ENCODE assay signal across 17 cellular contexts in the genomic region with DNA sequence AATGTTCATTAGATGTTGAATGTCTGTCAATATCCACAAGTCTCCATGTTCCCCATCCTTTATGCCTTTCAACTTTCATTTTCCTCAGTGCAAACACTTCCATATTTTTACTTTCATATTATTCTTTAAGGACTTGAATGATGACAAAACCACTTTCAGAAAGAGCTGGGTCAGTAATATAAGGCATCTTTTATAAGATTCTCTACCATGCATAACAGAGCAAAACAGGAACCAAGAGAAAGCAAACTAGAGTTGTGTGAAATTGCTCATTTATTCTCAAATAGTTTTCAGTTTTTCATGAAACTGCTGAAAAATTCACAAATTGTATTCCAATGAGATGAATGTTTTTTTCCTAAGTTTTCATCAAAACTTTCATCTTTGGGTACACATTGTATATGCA.
A peak's percentile ranks its signal among the peaks of the same experiment; 100 is the strongest.
DNase-seq lines count a peak whose midpoint lies in the region; ATAC-seq, FAIRE-seq and TF ChIP-seq lines count a peak whose summit lies in the region.
"Had no signal": no experiment of that assay in that cellular context is flagged by ENCODE, and none has a peak within 500 bp of the region (broad histone marks: within the 10 kb centered on the region; RNA-seq: fewer than 3 reads in every experiment).

No MANE protein-coding gene starts in this region.

- H3K4me3 Mint-ChIP-seq in activated T-cell treated with anti-CD3 and anti-CD28 coated beads, Interleukin-2, amount 50 U/mL, for 24 hours: no peak overlapping the region
- H3K4me3 Mint-ChIP-seq: CD4-positive, alpha-beta memory T cell; H9 had no signal

- TF ChIP-seq CTCF in GM12878 (IDR thresholded peaks at IDR 0.05 in 2 of 3, conservative IDR thresholded peaks at IDR 0.05 in 1 of 3; ENCODE audit: control insufficient read depth in 2 of 3, extremely low read depth in 1 of 3, insufficient read depth in 1 of 3, low read depth in 3 of 3, low read length in 3 of 3): no peak

- POLR2A ChIA-PET in GM12878 (lab: Charles Lee): no interaction called here

- in situ Hi-C loops in GM12878 (cut with MboI): no loop called here

- H3K36me3 Mint-ChIP-seq in activated T-cell treated with anti-CD3 and anti-CD28 coated beads, Interleukin-2, amount 50 U/mL, for 24 hours (ENCODE audit: low read depth): no peaks in the 10 kb centered on the region
- H3K36me3 Mint-ChIP-seq: CD4-positive, alpha-beta memory T cell had no signal

- DNase-seq in MV-4-11 (lab: John Stamatoyannopoulos, UW) (peak; percentile 48), GM12878 (ENCODE audit: low read depth, low spot score) (no peak), GOT3 (lab: John Stamatoyannopoulos, UW) (no peak), cardiac septum (ENCODE audit: low spot score) (no peak)
- no peak for DNase-seq in activated T-cell treated with anti-CD3 and anti-CD28 coated beads, Interleukin-2, amount 50 U/mL, for 24 hours
- DNase-seq: C1 segment of cervical spinal cord; Calu3; CD4-positive, alpha-beta memory T cell; COR-L47; DMS153; DND-41; GM23248; H9 had no signal

- H3K4me2 ChIP-seq in GM12878 (ENCODE audit: control insufficient read depth, insufficient read depth): no peak overlapping the region

- H3K36me3 ChIP-seq in GM12878 (ENCODE audit: control insufficient read depth in 2 of 2, insufficient read depth in 2 of 2, low read length in 1 of 2): no peaks in the 10 kb centered on the region

- H3K4me3 ChIP-seq in GM12878: no peak overlapping the region
- H3K4me3 ChIP-seq: GM23248 had no signal

- CTCF ChIA-PET in GM12878 (lab: Yijun Ruan, JAX): no interaction called here

- H3K9me3 ChIP-seq in GM12878 (replicated peaks; ENCODE audit: control insufficient read depth, insufficient read depth, low read length): no peaks in the 10 kb centered on the region

- no peaks in the 10 kb centered on the region for H3K9me3 Mint-ChIP-seq in activated T-cell treated with anti-CD3 and anti-CD28 coated beads, Interleukin-2, amount 50 U/mL, for 24 hours
- H3K9me3 Mint-ChIP-seq: H9 had no signal

- H3K9ac ChIP-seq in GM12878 (ENCODE audit: control insufficient read depth, insufficient read depth, low read length): no peak overlapping the region
- H3K9ac ChIP-seq: GM23248 had no signal

- no peaks in the 10 kb centered on the region for H3K79me2 ChIP-seq in GM12878 (ENCODE audit: control insufficient read depth, insufficient read depth, low read length)

- intact Hi-C loops in GM12878 (cut with micrococcal nuclease; ENCODE audit: unreplicated experiment) (no loop called here), cardiac septum (cut with DNase I) (no loop called here)

- peak; percentile 61 for ATAC-seq in HG03354 (IDR thresholded peaks at IDR 0.05; ENCODE audit: poor library complexity, severe bottlenecking, unreplicated experiment)
- peak; percentile 80 for ATAC-seq in GM12878
- ATAC-seq: HCT116 had no signal

- H3K4me1 ChIP-seq in GM12878 (ENCODE audit: control insufficient read depth, insufficient read depth, low read length): no peaks in the 10 kb centered on the region

- H3K27me3 ChIP-seq in GM12878 (replicated peaks in 1 of 2; ENCODE audit: control insufficient read depth in 2 of 2, insufficient read depth in 2 of 2, low read length in 1 of 2): no peaks in the 10 kb centered on the region

- no peak overlapping the region for H2AFZ ChIP-seq in GM12878 (ENCODE audit: control insufficient read depth, low read depth, low read length)
- H2AFZ ChIP-seq: GM23248 had no signal

- no peak for TF ChIP-seq POLR2A in GM12878 (IDR thresholded peaks at IDR 0.05; ENCODE audit: low read depth, low read length)

- no peaks in the 10 kb centered on the region for H3K4me1 Mint-ChIP-seq in activated T-cell treated with anti-CD3 and anti-CD28 coated beads, Interleukin-2, amount 50 U/mL, for 24 hours (ENCODE audit: low read depth)
- H3K4me1 Mint-ChIP-seq: CD4-positive, alpha-beta memory T cell had no signal

- H3K27ac Mint-ChIP-seq in activated T-cell treated with anti-CD3 and anti-CD28 coated beads, Interleukin-2, amount 50 U/mL, for 24 hours: no peak overlapping the region
- H3K27ac Mint-ChIP-seq: CD4-positive, alpha-beta memory T cell; H9 had no signal

- H3K27ac ChIP-seq in GM12878 (ENCODE audit: control insufficient read depth, insufficient read depth): no peak overlapping the region
- H3K27ac ChIP-seq: GM23248 had no signal

- FAIRE-seq in GM12878 (lab: Jason Lieb, UNC): no peak
- FAIRE-seq: G401.6, GM18507 had no signal

- no peaks in the 10 kb centered on the region for H4K20me1 ChIP-seq in GM12878 (ENCODE audit: control insufficient read depth, insufficient read depth)

- SMC1A ChIA-PET in GM12878 (lab: Charles Lee; ENCODE audit: uncharacterized antibody, unreplicated experiment): interaction anchor here (0.6 kb wide), 1 partner anchor 9 kb away, joined by 3 read pairs; no protein-coding TSS in a partner anchor

- TF ChIP-seq EP300 in GM12878 (IDR thresholded peaks at IDR 0.05; ENCODE audit: borderline replicate concordance in 1 of 2, control insufficient read depth in 1 of 2, low read depth in 2 of 2, low read length in 2 of 2): no peak

- BruUV-seq in GM12878 (replicated peaks; lab: Mats Ljungman, UMichigan): no TSS peak

- TF ChIP-seq RAD21 in GM12878 (IDR thresholded peaks at IDR 0.05; ENCODE audit: insufficient read depth, low read depth, low read length): no peak

- RAD21 ChIA-PET in GM12878 (lab: Charles Lee; ENCODE audit: unreplicated experiment): no interaction called here

- H3K27me3 Mint-ChIP-seq in activated T-cell treated with anti-CD3 and anti-CD28 coated beads, Interleukin-2, amount 50 U/mL, for 24 hours: no peaks in the 10 kb centered on the region
- H3K27me3 Mint-ChIP-seq: CD4-positive, alpha-beta memory T cell had no signal

TF ChIP-seq in GM12878, 131 proteins besides CTCF, POLR2A, EP300 and RAD21:
- TF ChIP-seq IKZF2 (IDR thresholded peaks at IDR 0.05): peak in 1 of 2 experiments; percentile 16; a peak in 2 of 4 replicates
- no peak for TF ChIP-seq REST (IDR thresholded peaks at IDR 0.05; ENCODE audit: low read depth, low read length)
- 0 out of 2 replicates have a peak, but pooled peaks have one; percentile 10 for TF ChIP-seq IKZF1 (conservative IDR thresholded peaks at IDR 0.05)
- TF ChIP-seq NFXL1 (IDR thresholded peaks at IDR 0.05; ENCODE audit: borderline replicate concordance): no peak
- no peak for TF ChIP-seq NKRF (conservative IDR thresholded peaks at IDR 0.05)
- 0 out of 2 replicates have a peak, but pooled peaks have one; percentile 13 for TF ChIP-seq ATF7 (IDR thresholded peaks at IDR 0.05; ENCODE audit: low read depth)
